In the genomic region with DNA sequence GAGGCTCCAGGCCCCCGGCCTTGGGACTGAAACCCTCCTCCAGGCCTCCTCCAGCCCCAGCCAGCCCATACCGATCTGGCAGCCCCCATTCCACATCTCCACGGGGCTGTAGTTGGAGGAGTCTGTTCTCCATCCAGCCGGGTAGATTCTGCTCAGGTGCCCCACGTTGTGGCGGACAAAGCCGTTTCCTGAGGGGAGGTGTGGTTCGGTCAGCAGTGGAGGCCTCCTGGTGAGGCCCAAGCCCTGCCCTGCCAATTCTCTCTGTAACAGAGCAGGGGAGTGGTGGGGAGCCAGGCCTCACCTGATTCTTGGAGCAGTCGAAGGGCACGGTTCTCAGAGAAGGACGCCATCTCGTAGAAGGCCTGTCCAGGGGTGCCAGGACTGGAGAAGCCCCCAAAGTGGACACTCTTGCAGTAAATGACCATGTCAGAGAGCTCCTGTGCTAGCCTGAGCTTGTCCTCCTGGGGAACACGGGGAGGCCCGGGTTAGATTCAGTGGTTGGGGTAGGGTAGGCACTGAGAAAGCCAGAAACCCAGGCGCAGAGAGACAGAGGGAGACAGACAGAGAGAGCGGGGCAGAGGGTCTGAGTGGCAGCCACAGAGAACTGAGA, we compare ENCODE assay signal across 22 cellular contexts.
"Had no signal": no experiment of that assay in that cellular context is flagged by ENCODE, and none has a peak within 500 bp of the region (broad histone marks: within the 10 kb centered on the region; RNA-seq: fewer than 3 reads in every experiment).

No MANE protein-coding gene starts in this region.

- H2AFZ ChIP-seq: parathyroid adenoma had no signal

- H3K4me3 ChIP-seq: adrenal gland, breast epithelium, gastroesophageal sphincter, heart left ventricle, SK-N-MC, spleen, tibial nerve had no signal

- H3K36me3 ChIP-seq: breast epithelium had no signal

- H3K9me3 Mint-ChIP-seq: activated CD4-positive, alpha-beta T cell treated with anti-CD3 and anti-CD28 coated beads, Interleukin-2, amount 10 ng/mL, durations not matched to agents 24 days and 14 days; activated CD8-positive, alpha-beta T cell treated with anti-CD3 and anti-CD28 coated beads for 36 hours; activated T-cell treated with anti-CD3 and anti-CD28 coated beads, Interleukin-2, amount 50 U/mL, for 4 hours; natural killer cell had no signal

- H3K9ac ChIP-seq: parathyroid adenoma had no signal

- DNase-seq: activated CD4-positive, alpha-beta T cell treated with anti-CD3 and anti-CD28 coated beads, Interleukin-2, amount 10 ng/mL, durations not matched to agents 24 days and 14 days; activated CD8-positive, alpha-beta T cell treated with anti-CD3 and anti-CD28 coated beads for 36 hours; activated gamma-delta T cell; activated T-cell treated with anti-CD3 and anti-CD28 coated beads, Interleukin-2, amount 50 U/mL, for 4 hours; adrenal gland; cerebellar nuclear complex; cortex of kidney; kidney glomerular epithelial cell; mesenchymal stem cell; natural killer cell; stimulated activated naive CD4-positive, alpha-beta T cell treated with Interleukin-2 at 50 U/mL for 16 hours had no signal

- H3K4me3 Mint-ChIP-seq: activated CD4-positive, alpha-beta T cell treated with anti-CD3 and anti-CD28 coated beads, Interleukin-2, amount 10 ng/mL, durations not matched to agents 24 days and 14 days; activated CD8-positive, alpha-beta T cell treated with anti-CD3 and anti-CD28 coated beads for 36 hours; activated T-cell treated with anti-CD3 and anti-CD28 coated beads, Interleukin-2, amount 50 U/mL, for 4 hours; natural killer cell had no signal

- FAIRE-seq: astrocyte, urothelium cell line had no signal

- ATAC-seq: activated T-cell treated with anti-CD3 and anti-CD28 coated beads, Interleukin-2, amount 50 U/mL, for 4 hours; esophagus mucosa; gastroesophageal sphincter; heart left ventricle; natural killer cell had no signal

- H3K27me3 Mint-ChIP-seq: activated CD4-positive, alpha-beta T cell treated with anti-CD3 and anti-CD28 coated beads, Interleukin-2, amount 10 ng/mL, durations not matched to agents 24 days and 14 days; activated CD8-positive, alpha-beta T cell treated with anti-CD3 and anti-CD28 coated beads for 36 hours had no signal

- H3K27me3 ChIP-seq: adrenal gland, breast epithelium, gastroesophageal sphincter, heart left ventricle, neutrophil, spleen, tibial nerve had no signal

- H3K4me1 ChIP-seq: adrenal gland had no signal

- H3K9me3 ChIP-seq: adrenal gland, breast epithelium, gastroesophageal sphincter, heart left ventricle, neutrophil, spleen, tibial nerve had no signal

- H3K27ac ChIP-seq: adrenal gland, gastroesophageal sphincter, heart left ventricle, neutrophil, parathyroid adenoma, SK-N-MC, spleen, tibial nerve had no signal

- H3K79me2 ChIP-seq: parathyroid adenoma had no signal

- H3K27ac Mint-ChIP-seq: activated CD4-positive, alpha-beta T cell treated with anti-CD3 and anti-CD28 coated beads, Interleukin-2, amount 10 ng/mL, durations not matched to agents 24 days and 14 days; activated CD8-positive, alpha-beta T cell treated with anti-CD3 and anti-CD28 coated beads for 36 hours had no signal
